20 cellular contexts compared by ENCODE assay signal in the genomic region with DNA sequence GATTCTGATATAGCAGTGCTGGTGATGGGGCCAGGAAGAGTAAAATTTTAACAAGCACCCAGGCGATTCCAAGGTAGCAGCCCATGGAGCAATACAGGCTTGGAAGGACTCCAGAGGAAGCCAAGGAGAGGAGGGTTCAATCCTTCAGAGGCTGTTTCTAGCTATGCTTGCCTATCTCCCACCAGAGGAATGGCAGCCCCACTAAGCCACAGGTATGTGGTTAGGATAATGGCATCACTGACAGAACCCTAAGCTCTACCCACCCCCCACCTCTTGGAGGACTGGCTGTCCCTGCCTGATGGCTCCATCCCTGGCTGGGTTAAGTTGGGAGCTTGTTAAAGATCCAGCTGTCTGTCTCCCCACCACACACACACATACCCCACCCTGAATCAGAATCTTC. TPM values are rescaled to one million over a fixed set of nuclear protein-coding genes. Genes with fewer than 3 reads are reported as not detected.
DNase-seq lines count a peak whose midpoint lies in the region; ATAC-seq and TF ChIP-seq lines count a peak whose summit lies in the region.
"Had no signal": no experiment of that assay in that cellular context is flagged by ENCODE, and none has a peak within 500 bp of the region (broad histone marks: within the 10 kb centered on the region; RNA-seq: fewer than 3 reads in every experiment).

No MANE protein-coding gene starts in this region.

- H3K4me3 ChIP-seq in SJCRH30 = no peak overlapping the region
- no peak overlapping the region for H3K4me3 ChIP-seq in iPS-20b (ENCODE audit: low read length)
- H3K4me3 ChIP-seq in upper lobe of right lung = no peak overlapping the region
- H3K4me3 ChIP-seq in ascending aorta = no peak overlapping the region
- H3K4me3 ChIP-seq: Peyer's patch had no signal

- H3K9me3 ChIP-seq in SJCRH30 (replicated peaks) (no peaks in the 10 kb centered on the region), iPS-20b (ENCODE audit: insufficient read depth, low read depth, low read length) (no peaks in the 10 kb centered on the region), upper lobe of right lung (no peaks in the 10 kb centered on the region), ascending aorta (no peaks in the 10 kb centered on the region)
- H3K9me3 ChIP-seq in CD4-positive, alpha-beta T cell (ENCODE audit: control insufficient read depth, low read length) = peaks cover 5% of the 10 kb centered on the region
- H3K9me3 ChIP-seq: Peyer's patch had no signal

- peaks cover 20% of the 10 kb centered on the region for H3K36me3 ChIP-seq in SJCRH30
- H3K36me3 ChIP-seq in iPS-20b (ENCODE audit: insufficient read depth, low read depth, low read length) = peaks cover 29% of the 10 kb centered on the region
- peaks cover 24% of the 10 kb centered on the region for H3K36me3 ChIP-seq in upper lobe of right lung
- peaks cover 23 to 28% of the 10 kb centered on the region in 2 donors for H3K36me3 ChIP-seq in ascending aorta

- intact Hi-C loops in upper lobe of right lung (cut with DNase I) (no loop called here), ascending aorta (cut with DNase I) (no loop called here)
- intact Hi-C loops in CD4-positive, alpha-beta T cell (cut with DNase I, micrococcal nuclease) = loop anchor here in 1 of 2 experiments (5.0 kb wide), 1 partner anchor 88 kb away; no protein-coding TSS in a partner anchor

- no peak overlapping the region for H3K27ac Mint-ChIP-seq in CD4-positive, alpha-beta T cell

- POLR2A ChIA-PET in CD4-positive, alpha-beta T cell (lab: Charles Lee) = no interaction called here

- CTCF ChIA-PET in CD4-positive, alpha-beta T cell (lab: Charles Lee) = interaction anchor here (0.7 to 1.2 kb wide), 2 partner anchors 13 kb away, joined by 3 to 5 read pairs; no protein-coding TSS in a partner anchor

- H3K36me3 Mint-ChIP-seq in CD4-positive, alpha-beta T cell (ENCODE audit: low read depth) = peaks cover 48% of the 10 kb centered on the region

- H3K27me3 ChIP-seq in SJCRH30 (no peaks in the 10 kb centered on the region), iPS-20b (ENCODE audit: insufficient read depth, low read length) (no peaks in the 10 kb centered on the region), upper lobe of right lung (no peaks in the 10 kb centered on the region), ascending aorta (no peaks in the 10 kb centered on the region)
- no peaks in the 10 kb centered on the region for H3K27me3 ChIP-seq in CD4-positive, alpha-beta T cell (ENCODE audit: control insufficient read depth, insufficient read depth, low read length)
- H3K27me3 ChIP-seq: Peyer's patch had no signal

- TF ChIP-seq CTCF in upper lobe of right lung (IDR thresholded peaks at IDR 0.05) = no peak
- TF ChIP-seq CTCF in CD4-positive, alpha-beta T cell (IDR thresholded peaks at IDR 0.05) = no peak
- TF ChIP-seq CTCF in ascending aorta (IDR thresholded peaks at IDR 0.05) = no peak

- H3K4me1 ChIP-seq in SJCRH30 = peaks cover 15% of the 10 kb centered on the region
- H3K4me1 ChIP-seq in iPS-20b (ENCODE audit: insufficient read depth, low read length) = peaks cover 17% of the 10 kb centered on the region
- H3K4me1 ChIP-seq in upper lobe of right lung = peaks cover 10% of the 10 kb centered on the region
- no peaks in the 10 kb centered on the region for H3K4me1 ChIP-seq in ascending aorta

- H3K27ac ChIP-seq in SJCRH30 (no peak overlapping the region), iPS-20b (ENCODE audit: low read length) (peak overlapping the region; percentile 70), upper lobe of right lung (no peak overlapping the region), ascending aorta (no peak overlapping the region)
- H3K27ac ChIP-seq in CD4-positive, alpha-beta T cell (ENCODE audit: low read depth, low read length) = no peak overlapping the region
- H3K27ac ChIP-seq: 22Rv1, C4-2B, HL-60, Peyer's patch had no signal

- peaks cover 38% of the 10 kb centered on the region for H3K4me1 Mint-ChIP-seq in CD4-positive, alpha-beta T cell (ENCODE audit: low read depth)

- peaks cover 4% of the 10 kb centered on the region for H3K9me3 Mint-ChIP-seq in CD4-positive, alpha-beta T cell

- no peak overlapping the region for H3K9ac ChIP-seq in iPS-20b (ENCODE audit: low read depth, low read length)

- H3K4me3 Mint-ChIP-seq in CD4-positive, alpha-beta T cell = no peak overlapping the region

- no peaks in the 10 kb centered on the region for H3K27me3 Mint-ChIP-seq in CD4-positive, alpha-beta T cell

- ATAC-seq in upper lobe of right lung = no peak
- no peak for ATAC-seq in CD4-positive, alpha-beta T cell (ENCODE audit: poor library complexity)

- DNase-seq in NCI-H82 (lab: John Stamatoyannopoulos, UW) (peak; percentile 51), NCI-H82 treated with DMSO at 0.1 percent for 48 hours (lab: John Stamatoyannopoulos, UW; ENCODE audit: unreplicated experiment) (no peak), SJCRH30 (peak; percentile 27 to 30), upper lobe of right lung (peak; percentile 18), NCI-H1417 (lab: John Stamatoyannopoulos, UW) (no peak), ascending aorta (ENCODE audit: low spot score in 2 of 2) (no peak)
- no peak for DNase-seq in CD4-positive, alpha-beta T cell
- DNase-seq: Calu3, DMS79, KG1, NCI-H1092, NCI-H1694 treated with DMSO at 0.1 percent for 48 hours, NCI-H446, NCI-H774, Peyer's patch, SIG-M5 had no signal

RNA-seq across cellular contexts. Expression of a gene that starts 19.3 kb away (rescaled TPM):
- total RNA-seq in SJCRH30 (2014; rRNA removed; shearing (Covaris generic)) = 0.04 TPM in 1 of 2 replicates, not detected in the other
- total RNA-seq in upper lobe of right lung (31.6 TPM), ascending aorta (13.1 TPM)
- under 1 TPM; 0.47 to 0.53 TPM for total RNA-seq in CD4-positive, alpha-beta T cell

RNA-seq across cellular contexts. Expression of a gene that starts 37.0 kb away (rescaled TPM):
- total RNA-seq in SJCRH30 (2014; rRNA removed; shearing (Covaris generic)) = 115 and 127 TPM in 2 replicates
- 65.4 TPM for total RNA-seq in upper lobe of right lung
- 10 to 100 TPM; 56.3 to 56.9 TPM for total RNA-seq in CD4-positive, alpha-beta T cell
- 65.2 TPM for total RNA-seq in ascending aorta

RNA-seq across cellular contexts. Expression of a gene that starts 40.1 kb away (rescaled TPM):
- total RNA-seq in SJCRH30 (2014; rRNA removed; shearing (Covaris generic)) = 174 and 179 TPM in 2 replicates
- total RNA-seq in upper lobe of right lung (87.2 TPM), ascending aorta (220 TPM)
- total RNA-seq in CD4-positive, alpha-beta T cell = 10 to 100 TPM; 77.4 to 78.0 TPM

Comparison
In these comparisons a context has a peak if more than half of its experiments do, and no peak if none do; other contexts are left out.
1. DNase-seq: peak in NCI-H82 (single experiment), SJCRH30 (2 of 2) and upper lobe of right lung (single experiment); none in NCI-H82 treated with DMSO at 0.1 percent for 48 hours (single experiment), NCI-H1417 (0 of 3), CD4-positive, alpha-beta T cell (0 of 10) and ascending aorta (0 of 2).